15 cellular contexts compared by ENCODE assay signal in genomic region chr1:27661412-27662075, GRCh38. TPM values are rescaled to one million over a fixed set of nuclear protein-coding genes. Genes with fewer than 3 reads are reported as not detected.
DNase-seq lines count a peak whose midpoint lies in the region; ATAC-seq lines count a peak whose summit lies in the region.
"Had no signal": no experiment of that assay in that cellular context is flagged by ENCODE, and none has a peak within 500 bp of the region (broad histone marks: within the 10 kb centered on the region; RNA-seq: fewer than 3 reads in every experiment).

No MANE protein-coding gene starts in this region.

- no peak overlapping the region for H3K4me3 ChIP-seq in effector memory CD4-positive, alpha-beta T cell (ENCODE audit: insufficient read depth, low read depth, low read length, poor library complexity, severe bottlenecking)
- H3K4me3 ChIP-seq: body of pancreas, heart left ventricle had no signal

- H3K36me3 Mint-ChIP-seq in activated T-cell treated with anti-CD3 and anti-CD28 coated beads, Interleukin-2, amount 50 U/mL, for 72 hours (ENCODE audit: insufficient read depth in 2 of 2), result peaks cover 0 to 2% of the 10 kb centered on the region in 2 donors
- peaks cover 4% of the 10 kb centered on the region for H3K36me3 Mint-ChIP-seq in T-helper 17 cell (ENCODE audit: low read depth)
- H3K36me3 Mint-ChIP-seq in stimulated activated naive B cell treated with anti-CD40 and anti-IgM and Interleukin-4, amounts not matched to agents 10 μg/mL and 1 μg/mL and 100 μg/mL, for 72 hours, result peaks cover 4% of the 10 kb centered on the region in 2 donors

- peak overlapping the region; percentile 43 for H3K27ac ChIP-seq in effector memory CD4-positive, alpha-beta T cell (ENCODE audit: insufficient read depth, low read length, poor library complexity, severe bottlenecking)
- H3K27ac ChIP-seq: body of pancreas had no signal

- H3K4me3 Mint-ChIP-seq in activated T-cell treated with anti-CD3 and anti-CD28 coated beads, Interleukin-2, amount 50 U/mL, for 72 hours, result peak overlapping the region; percentile 41 to 56
- peak overlapping the region; percentile 39 for H3K4me3 Mint-ChIP-seq in T-helper 17 cell
- peak overlapping the region in 1 of 2 donors; percentile 13 for H3K4me3 Mint-ChIP-seq in stimulated activated naive B cell treated with anti-CD40 and anti-IgM and Interleukin-4, amounts not matched to agents 10 μg/mL and 1 μg/mL and 100 μg/mL, for 72 hours

- H3K36me3 ChIP-seq in effector memory CD4-positive, alpha-beta T cell (ENCODE audit: control insufficient read depth, insufficient read depth, low read length), result peaks cover 4% of the 10 kb centered on the region

- peaks cover 41% of the 10 kb centered on the region for H3K4me1 ChIP-seq in effector memory CD4-positive, alpha-beta T cell (ENCODE audit: control insufficient read depth, insufficient read depth, low read length, poor library complexity, severe bottlenecking)

- H3K27me3 Mint-ChIP-seq in activated T-cell treated with anti-CD3 and anti-CD28 coated beads, Interleukin-2, amount 50 U/mL, for 72 hours (ENCODE audit: low read depth), result no peaks in the 10 kb centered on the region
- no peaks in the 10 kb centered on the region for H3K27me3 Mint-ChIP-seq in T-helper 17 cell
- H3K27me3 Mint-ChIP-seq in stimulated activated naive B cell treated with anti-CD40 and anti-IgM and Interleukin-4, amounts not matched to agents 10 μg/mL and 1 μg/mL and 100 μg/mL, for 72 hours, result no peaks in the 10 kb centered on the region

- no peak for ATAC-seq in activated T-cell treated with anti-CD3 and anti-CD28 coated beads, Interleukin-2, amount 50 U/mL, for 72 hours (replicated peaks in 1 of 2)
- no peak for ATAC-seq in T-helper 17 cell
- no peak for ATAC-seq in stimulated activated naive B cell treated with anti-CD40 and anti-IgM and Interleukin-4, amounts not matched to agents 10 μg/mL and 1 μg/mL and 100 μg/mL, for 72 hours (replicated peaks)
- ATAC-seq in GM19324 (IDR thresholded peaks at IDR 0.05; ENCODE audit: low FRiP score, unreplicated experiment), result no peak
- no peak for ATAC-seq in HG02973 (IDR thresholded peaks at IDR 0.05; ENCODE audit: unreplicated experiment)
- ATAC-seq: activated CD4-positive, CD25-positive, alpha-beta regulatory T cell treated with anti-CD3 and anti-CD28 coated beads, Interleukin-2, amount 50 U/mL, for 24 hours; body of pancreas; heart left ventricle had no signal

- no peaks in the 10 kb centered on the region for H3K9me3 ChIP-seq in T-helper 17 cell (ENCODE audit: control insufficient read depth, low read length, poor library complexity, severe bottlenecking)
- H3K9me3 ChIP-seq in effector memory CD4-positive, alpha-beta T cell (ENCODE audit: control insufficient read depth, low read length), result no peaks in the 10 kb centered on the region
- H3K9me3 ChIP-seq: body of pancreas, heart left ventricle had no signal

- peaks cover 53% of the 10 kb centered on the region for H3K4me1 Mint-ChIP-seq in activated T-cell treated with anti-CD3 and anti-CD28 coated beads, Interleukin-2, amount 50 U/mL, for 72 hours (ENCODE audit: low read depth)
- peaks cover 43% of the 10 kb centered on the region for H3K4me1 Mint-ChIP-seq in T-helper 17 cell
- peaks cover 44 to 55% of the 10 kb centered on the region in 2 donors for H3K4me1 Mint-ChIP-seq in stimulated activated naive B cell treated with anti-CD40 and anti-IgM and Interleukin-4, amounts not matched to agents 10 μg/mL and 1 μg/mL and 100 μg/mL, for 72 hours

- peak overlapping the region; percentile 93 for H3K27ac Mint-ChIP-seq in activated T-cell treated with anti-CD3 and anti-CD28 coated beads, Interleukin-2, amount 50 U/mL, for 72 hours
- H3K27ac Mint-ChIP-seq in T-helper 17 cell, result peak overlapping the region; percentile 97
- peak overlapping the region; percentile 68 for H3K27ac Mint-ChIP-seq in stimulated activated naive B cell treated with anti-CD40 and anti-IgM and Interleukin-4, amounts not matched to agents 10 μg/mL and 1 μg/mL and 100 μg/mL, for 72 hours

- DNase-seq in activated T-cell treated with anti-CD3 and anti-CD28 coated beads, Interleukin-2, amount 50 U/mL, for 72 hours, result no peak
- DNase-seq in activated T-cell treated with anti-CD3 and anti-CD28 coated beads, Interleukin-2, amount 50 U/mL, for 48 hours, result no peak
- no peak for DNase-seq in T-helper 17 cell
- DNase-seq in effector memory CD4-positive, alpha-beta T cell, result no peak
- DNase-seq in stimulated activated naive B cell treated with anti-CD40 and anti-IgM and Interleukin-4, amounts not matched to agents 10 μg/mL and 1 μg/mL and 100 μg/mL, for 72 hours, result no peak
- no peak for DNase-seq in SHP77 (lab: John Stamatoyannopoulos, UW)
- DNase-seq: body of pancreas; heart left ventricle; islet precursor cell; NCI-H1105; stimulated activated naive CD4-positive, alpha-beta T cell; SW 1271 had no signal

- no peaks in the 10 kb centered on the region for H3K9me3 Mint-ChIP-seq in activated T-cell treated with anti-CD3 and anti-CD28 coated beads, Interleukin-2, amount 50 U/mL, for 72 hours
- H3K9me3 Mint-ChIP-seq in stimulated activated naive B cell treated with anti-CD40 and anti-IgM and Interleukin-4, amounts not matched to agents 10 μg/mL and 1 μg/mL and 100 μg/mL, for 72 hours, result no peaks in the 10 kb centered on the region

- H3K27me3 ChIP-seq in effector memory CD4-positive, alpha-beta T cell (replicated peaks; ENCODE audit: control insufficient read depth, insufficient read depth, low read length, poor library complexity, severe bottlenecking), result no peaks in the 10 kb centered on the region
- H3K27me3 ChIP-seq: body of pancreas, heart left ventricle had no signal

RNA-seq across cellular contexts. Expression of gene IFI6, which starts 10.4 kb away (rescaled TPM):
- 10 to 100 TPM; 19.3 to 56.1 TPM for total RNA-seq in activated T-cell treated with anti-CD3 and anti-CD28 coated beads, Interleukin-2, amount 50 U/mL, for 72 hours
- 10 to 100 TPM; 25.7 to 26.4 TPM for total RNA-seq in T-helper 17 cell

RNA-seq across cellular contexts. Expression of gene FGR, which starts 26.6 kb away (rescaled TPM):
- 1 to 10 TPM in 1 of 2 donors, under 1 TPM in 1; 0.62 to 2.1 TPM for total RNA-seq in activated T-cell treated with anti-CD3 and anti-CD28 coated beads, Interleukin-2, amount 50 U/mL, for 72 hours
- total RNA-seq in T-helper 17 cell, result 10 to 100 TPM in 1 of 2 donors, 1 to 10 TPM in 1; 3.3 to 12.6 TPM

RNA-seq across cellular contexts. Expression of gene AHDC1, which starts 57.6 kb away (rescaled TPM):
- 1 to 10 TPM; 8.4 to 9.3 TPM for total RNA-seq in activated T-cell treated with anti-CD3 and anti-CD28 coated beads, Interleukin-2, amount 50 U/mL, for 72 hours
- total RNA-seq in T-helper 17 cell, result 10 to 100 TPM; 15.9 to 18.7 TPM
